ENCODE assay signal across 8 cellular contexts in the genomic region with DNA sequence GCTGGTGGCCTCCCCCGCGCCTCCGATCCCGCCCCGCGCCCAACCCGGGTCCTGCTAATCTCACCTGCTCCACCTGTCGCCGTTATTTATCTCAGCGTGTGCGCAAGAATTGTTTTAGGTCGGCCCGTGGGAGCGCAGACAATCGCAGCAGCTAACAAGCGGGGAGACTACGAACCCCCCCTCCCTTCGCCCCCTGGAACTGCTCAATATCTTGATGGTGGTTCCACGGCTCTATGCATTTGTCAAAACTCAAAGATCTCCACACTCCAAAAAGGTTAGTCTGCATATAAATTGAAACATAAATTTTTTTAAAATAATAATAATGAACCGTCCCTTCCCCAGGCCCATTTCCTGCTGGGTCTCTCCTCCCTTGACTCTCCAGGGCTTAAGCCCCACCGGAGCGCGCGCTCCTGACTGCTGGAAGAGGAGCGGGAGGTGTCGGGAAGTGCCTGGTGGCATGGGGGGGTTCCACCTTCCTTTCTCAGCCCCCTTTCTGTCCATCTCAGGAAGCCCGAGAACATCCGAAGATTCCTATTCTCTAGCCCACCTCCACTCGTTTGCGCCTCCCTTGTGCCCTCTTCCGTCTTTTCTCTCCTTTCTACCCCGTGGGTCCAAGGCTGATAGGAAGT. TPM values are rescaled to one million over a fixed set of nuclear protein-coding genes. Genes with fewer than 3 reads are reported as not detected.
DNase-seq lines count a peak whose midpoint lies in the region; ATAC-seq and TF ChIP-seq lines count a peak whose summit lies in the region.

No MANE protein-coding gene starts in this region.

- H3K27me3 ChIP-seq in SJSA1 (replicated peaks) (peaks cover 29% of the 10 kb centered on the region), duodenal mucosa (ENCODE audit: control insufficient read depth in 1 of 2, insufficient read depth in 2 of 2, low read length in 2 of 2) (peaks cover 31 to 50% of the 10 kb centered on the region in 2 donors), neuronal stem cell (ENCODE audit: control insufficient read depth in 3 of 3, insufficient read depth in 3 of 3, low read depth in 1 of 3, low read length in 3 of 3) (peaks cover 3 to 49% (median 32%) of the 10 kb centered on the region in 3 experiments)

- ATAC-seq in GM18517 (IDR thresholded peaks at IDR 0.05; ENCODE audit: unreplicated experiment) (no peak), GM18505 (IDR thresholded peaks at IDR 0.05; ENCODE audit: unreplicated experiment) (no peak)

- H3K4me3 ChIP-seq in SJSA1 (peak overlapping the region; percentile 47), duodenal mucosa (ENCODE audit: low read depth in 1 of 2, low read length in 2 of 2) (peak overlapping the region; percentile 76 to 88), neuronal stem cell (ENCODE audit: low read length in 2 of 2) (peak overlapping the region; percentile 52 to 82)

- no peak overlapping the region for H3K23ac ChIP-seq in neuronal stem cell (ENCODE audit: low read depth, low read length, poor library complexity)

- H2AFZ ChIP-seq in neuronal stem cell (ENCODE audit: low read length) = peak overlapping the region; percentile 95

- H3K18ac ChIP-seq in neuronal stem cell (ENCODE audit: low read length) = peak overlapping the region; percentile 86

- H3K36me3 ChIP-seq in SJSA1 (peaks cover 3% of the 10 kb centered on the region; the same call in 1 of the 2 replicates), duodenal mucosa (ENCODE audit: control insufficient read depth in 1 of 2, insufficient read depth in 2 of 2, low read length in 2 of 2) (no peaks in the 10 kb centered on the region), neuronal stem cell (replicated peaks in 1 of 2; ENCODE audit: control insufficient read depth in 2 of 2, insufficient read depth in 2 of 2, low read length in 2 of 2) (no peaks in the 10 kb centered on the region)

- H3K14ac ChIP-seq in neuronal stem cell (ENCODE audit: low read length) = no peak overlapping the region

- WGBS in neuronal stem cell (ENCODE audit: extremely low coverage in 2 of 2, insufficient read length in 2 of 2, insufficient replicate concordance in 1 of 2), 2 donors = no CpG with 5 or more reads among the region's 32 CpGs

- no peak overlapping the region for H2BK120ac ChIP-seq in neuronal stem cell (ENCODE audit: low read depth, low read length)

- H3K79me1 ChIP-seq in neuronal stem cell (ENCODE audit: low read depth, low read length) = peaks cover 2% of the 10 kb centered on the region

- H3K9ac ChIP-seq in duodenal mucosa (ENCODE audit: low read depth in 1 of 2, low read length in 2 of 2) = peak overlapping the region in 1 of 2 donors; percentile 33
- H3K9ac ChIP-seq in neuronal stem cell (ENCODE audit: low read depth, low read length, poor library complexity) = no peak overlapping the region

- no peak overlapping the region for H3K4ac ChIP-seq in neuronal stem cell (ENCODE audit: low read length)

- no peak overlapping the region for H2AK5ac ChIP-seq in neuronal stem cell (ENCODE audit: low read depth, low read length)

- H3K4me1 ChIP-seq in SJSA1 (replicated peaks) (peaks cover 28% of the 10 kb centered on the region), duodenal mucosa (ENCODE audit: control insufficient read depth in 1 of 2, insufficient read depth in 2 of 2, low read length in 2 of 2) (peaks cover 28 to 37% of the 10 kb centered on the region in 2 donors), neuronal stem cell (ENCODE audit: control insufficient read depth in 2 of 2, insufficient read depth in 1 of 2, low read depth in 1 of 2, low read length in 2 of 2) (peaks cover 28 to 45% of the 10 kb centered on the region in 2 donors)

- H4K8ac ChIP-seq in neuronal stem cell (ENCODE audit: low read depth, low read length) = no peak overlapping the region

- H3K4me2 ChIP-seq in neuronal stem cell (ENCODE audit: insufficient read depth, low read length, poor library complexity, severe bottlenecking) = peak overlapping the region; percentile 100

- H3K9me3 ChIP-seq in SJSA1 (replicated peaks) (peaks cover 5% of the 10 kb centered on the region; the same call in 1 of the 2 replicates), duodenal mucosa (ENCODE audit: control insufficient read depth in 1 of 2, low read length in 2 of 2) (no peaks in the 10 kb centered on the region), neuronal stem cell (replicated peaks in 1 of 2; ENCODE audit: control insufficient read depth in 2 of 2, insufficient read depth in 1 of 2, low read depth in 1 of 2, low read length in 2 of 2) (no peaks in the 10 kb centered on the region)

- no peak overlapping the region for H4K91ac ChIP-seq in neuronal stem cell (ENCODE audit: low read depth, low read length, poor library complexity)

- H2BK15ac ChIP-seq in neuronal stem cell (ENCODE audit: low read length) = peak overlapping the region; percentile 6

- DNase-seq in NCI-H2196 treated with DMSO at 0.1 percent for 48 hours (lab: John Stamatoyannopoulos, UW; ENCODE audit: unreplicated experiment) (peak; percentile 10), NCI-H2196 (lab: John Stamatoyannopoulos, UW; ENCODE audit: unreplicated experiment) (no peak), SJSA1 (ENCODE audit: low read depth in 1 of 2, low spot score in 2 of 2) (no peak), neuronal stem cell (ENCODE audit: low spot score) (no peak), NCI-H1048 (lab: John Stamatoyannopoulos, UW) (no peak)

- H3K27ac ChIP-seq in SJSA1 = no peak overlapping the region
- no peak overlapping the region for H3K27ac ChIP-seq in duodenal mucosa (ENCODE audit: low read depth, low read length)
- H3K27ac ChIP-seq in neuronal stem cell (replicated peaks; ENCODE audit: low read length) = no peak overlapping the region

- H2BK12ac ChIP-seq in neuronal stem cell (ENCODE audit: low read length) = no peak overlapping the region

- H2BK5ac ChIP-seq in neuronal stem cell (ENCODE audit: low read length) = no peak overlapping the region

- TF ChIP-seq POLR2A in GM18505 (IDR thresholded peaks at IDR 0.05; ENCODE audit: borderline replicate concordance, extremely low read depth, insufficient read depth, insufficient read length) = no peak

RNA-seq across cellular contexts. Expression of gene MDGA1, which starts 1.6 kb away (rescaled TPM):
- total RNA-seq in SJSA1 (2014; rRNA removed; shearing (Covaris generic)) = 1.5 and 2.2 TPM in 2 replicates
- polyA plus RNA-seq in neuronal stem cell (2013, experiment 1 of 2) = 3.4 TPM
- polyA plus RNA-seq in neuronal stem cell (2013, experiment 2 of 2) = 1.9 TPM
